Comparison of ENCODE assay signal across 8 cellular contexts in the genomic region with DNA sequence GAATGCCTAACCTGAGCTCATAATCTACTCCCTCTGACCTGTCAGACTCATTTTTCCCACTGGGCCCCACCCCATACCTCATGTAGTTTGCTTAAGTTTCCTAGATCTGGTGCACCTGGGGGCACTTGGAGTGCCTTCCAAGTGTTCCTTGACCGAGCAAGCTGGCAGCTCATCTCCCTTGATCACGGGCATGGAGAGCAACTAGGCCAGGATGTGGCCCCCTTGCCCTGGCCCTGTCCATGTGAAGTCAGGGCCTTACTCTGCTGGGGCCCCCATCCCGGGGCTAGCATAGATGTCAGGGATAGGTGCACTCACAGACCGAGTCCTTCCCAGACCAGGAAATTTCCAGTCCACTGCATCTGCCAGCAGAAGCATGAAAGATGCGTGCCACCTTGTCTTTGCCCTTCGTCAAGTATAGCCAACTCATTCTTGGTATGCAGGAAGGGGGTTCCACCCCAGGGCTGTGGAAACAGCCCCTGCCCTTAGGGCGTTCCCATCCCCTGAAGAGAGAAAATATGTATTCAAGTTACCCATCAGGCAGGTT. TPM values are rescaled to one million over a fixed set of nuclear protein-coding genes. Genes with fewer than 3 reads are reported as not detected.
DNase-seq lines count a peak whose midpoint lies in the region; ATAC-seq lines count a peak whose summit lies in the region.

No MANE protein-coding gene starts in this region.

- H3K27ac ChIP-seq in neuronal stem cell (replicated peaks; ENCODE audit: low read length) = no peak overlapping the region

- H3K9ac ChIP-seq in neuronal stem cell (ENCODE audit: low read depth, low read length, poor library complexity) = no peak overlapping the region

- H3K4me1 ChIP-seq in neuronal stem cell (ENCODE audit: control insufficient read depth in 2 of 2, insufficient read depth in 1 of 2, low read depth in 1 of 2, low read length in 2 of 2) = peaks cover 3 to 4% of the 10 kb centered on the region in 2 donors

- H3K36me3 ChIP-seq in neuronal stem cell (replicated peaks in 1 of 2; ENCODE audit: control insufficient read depth in 2 of 2, insufficient read depth in 2 of 2, low read length in 2 of 2) = no peaks in the 10 kb centered on the region

- no peak overlapping the region for H2AK5ac ChIP-seq in neuronal stem cell (ENCODE audit: low read depth, low read length)

- WGBS in neuronal stem cell (ENCODE audit: extremely low coverage in 2 of 2, insufficient read length in 2 of 2, insufficient replicate concordance in 1 of 2), 2 donors = no CpG with 5 or more reads among the region's 7 CpGs

- H2BK120ac ChIP-seq in neuronal stem cell (ENCODE audit: low read depth, low read length) = no peak overlapping the region

- no peak overlapping the region for H4K8ac ChIP-seq in neuronal stem cell (ENCODE audit: low read depth, low read length)

- no peak overlapping the region for H2BK12ac ChIP-seq in neuronal stem cell (ENCODE audit: low read length)

- H4K91ac ChIP-seq in neuronal stem cell (ENCODE audit: low read depth, low read length, poor library complexity) = no peak overlapping the region

- no peaks in the 10 kb centered on the region for H3K79me1 ChIP-seq in neuronal stem cell (ENCODE audit: low read depth, low read length)

- H2AFZ ChIP-seq in neuronal stem cell (ENCODE audit: low read length) = peak overlapping the region; percentile 99

- H3K18ac ChIP-seq in neuronal stem cell (ENCODE audit: low read length) = no peak overlapping the region

- H3K4me2 ChIP-seq in neuronal stem cell (ENCODE audit: insufficient read depth, low read length, poor library complexity, severe bottlenecking) = no peak overlapping the region

- H3K27me3 ChIP-seq in neuronal stem cell (ENCODE audit: control insufficient read depth in 3 of 3, insufficient read depth in 3 of 3, low read depth in 1 of 3, low read length in 3 of 3) = peaks cover 0 to 6% (median 4%) of the 10 kb centered on the region in 3 experiments

- DNase-seq in DMS53 treated with DMSO at 0.1 percent for 48 hours (lab: John Stamatoyannopoulos, UW; ENCODE audit: unreplicated experiment) (peak; percentile 11), neuronal stem cell (ENCODE audit: low spot score) (no peak), AG20443 (ENCODE audit: low spot score) (no peak), foreskin melanocyte (no peak), A172 (ENCODE audit: low spot score) (no peak)

- no peak overlapping the region for H2BK5ac ChIP-seq in neuronal stem cell (ENCODE audit: low read length)

- peak; percentile 4 for ATAC-seq in HG02763 (IDR thresholded peaks at IDR 0.05; ENCODE audit: unreplicated experiment)
- ATAC-seq in activated CD4-positive, CD25-positive, alpha-beta regulatory T cell treated with anti-CD3 and anti-CD28 coated beads, Interleukin-2, amount 50 U/mL, for 24 hours = peak; percentile 30
- ATAC-seq in esophagus mucosa = peak; percentile 65

- no peak overlapping the region for H2BK15ac ChIP-seq in neuronal stem cell (ENCODE audit: low read length)

- H3K9me3 ChIP-seq in neuronal stem cell (replicated peaks in 1 of 2; ENCODE audit: control insufficient read depth in 2 of 2, insufficient read depth in 1 of 2, low read depth in 1 of 2, low read length in 2 of 2) = peaks cover 0 to 5% of the 10 kb centered on the region in 2 donors

- no peak overlapping the region for H3K14ac ChIP-seq in neuronal stem cell (ENCODE audit: low read length)

- peak overlapping the region in 1 of 2 donors; percentile 59 for H3K4me3 ChIP-seq in neuronal stem cell (ENCODE audit: low read length in 2 of 2)

- no peak overlapping the region for H3K4ac ChIP-seq in neuronal stem cell (ENCODE audit: low read length)

- no peak overlapping the region for H3K23ac ChIP-seq in neuronal stem cell (ENCODE audit: low read depth, low read length, poor library complexity)

RNA-seq across cellular contexts. Expression of a gene that starts 41.9 kb away (rescaled TPM):
- total RNA-seq in esophagus mucosa = 2.7 TPM
- polyA plus RNA-seq in neuronal stem cell (2013, experiment 1 of 2) = 2.5 TPM
- polyA plus RNA-seq in neuronal stem cell (2013, experiment 2 of 2) = 1.9 TPM
- 5.7 and 5.9 TPM in 2 replicates for total RNA-seq in A172 (2014; rRNA removed; shearing (Covaris generic))

Comparison
In these comparisons a context has a peak if more than half of its experiments do, and no peak if none do; other contexts are left out.
1. ATAC-seq: peak in every context shown above with its lines; median percentile 65 in esophagus mucosa; 30 in activated CD4-positive, CD25-positive, alpha-beta regulatory T cell treated with anti-CD3 and anti-CD28 coated beads, Interleukin-2, amount 50 U/mL, for 24 hours; 4 in HG02763.